Comparison of ENCODE assay signal across 8 cellular contexts in the genomic region with DNA sequence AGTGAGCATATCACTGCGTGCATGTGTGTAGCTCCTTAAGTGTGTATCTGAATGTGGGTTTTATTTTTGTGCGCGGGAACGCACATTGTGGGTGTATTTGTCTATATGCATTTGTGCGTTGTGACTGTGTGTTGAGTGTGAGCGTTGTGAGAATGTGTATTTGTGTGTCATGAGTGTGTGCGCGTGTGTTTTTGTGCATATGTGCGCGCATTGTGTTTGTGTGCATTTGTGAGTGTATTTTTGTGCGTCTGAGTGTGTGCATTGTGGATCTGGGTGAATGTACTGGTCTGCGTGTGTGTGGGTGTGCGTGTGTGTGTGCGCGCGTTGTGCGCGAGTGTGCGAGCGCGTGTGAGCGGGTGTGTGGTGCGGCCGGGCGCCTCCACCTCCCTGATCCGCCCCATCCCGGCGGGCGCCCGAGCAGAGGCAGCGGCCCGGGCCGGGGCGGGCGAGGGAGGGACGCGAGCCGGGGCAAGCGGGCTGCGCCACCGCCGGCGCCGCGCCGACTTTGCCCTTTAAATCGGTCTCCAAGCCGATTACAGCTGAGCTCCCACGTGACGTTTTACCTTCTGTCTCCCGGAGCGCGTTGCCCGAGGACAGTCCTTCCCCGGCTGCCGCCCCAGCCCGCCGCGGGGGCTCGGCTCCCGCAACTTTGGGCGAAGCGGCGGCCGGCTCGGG. TPM values are rescaled to one million over a fixed set of nuclear protein-coding genes. Genes with fewer than 3 reads are reported as not detected.
DNase-seq lines count a peak whose midpoint lies in the region; ATAC-seq and TF ChIP-seq lines count a peak whose summit lies in the region.

A gene with protein sequence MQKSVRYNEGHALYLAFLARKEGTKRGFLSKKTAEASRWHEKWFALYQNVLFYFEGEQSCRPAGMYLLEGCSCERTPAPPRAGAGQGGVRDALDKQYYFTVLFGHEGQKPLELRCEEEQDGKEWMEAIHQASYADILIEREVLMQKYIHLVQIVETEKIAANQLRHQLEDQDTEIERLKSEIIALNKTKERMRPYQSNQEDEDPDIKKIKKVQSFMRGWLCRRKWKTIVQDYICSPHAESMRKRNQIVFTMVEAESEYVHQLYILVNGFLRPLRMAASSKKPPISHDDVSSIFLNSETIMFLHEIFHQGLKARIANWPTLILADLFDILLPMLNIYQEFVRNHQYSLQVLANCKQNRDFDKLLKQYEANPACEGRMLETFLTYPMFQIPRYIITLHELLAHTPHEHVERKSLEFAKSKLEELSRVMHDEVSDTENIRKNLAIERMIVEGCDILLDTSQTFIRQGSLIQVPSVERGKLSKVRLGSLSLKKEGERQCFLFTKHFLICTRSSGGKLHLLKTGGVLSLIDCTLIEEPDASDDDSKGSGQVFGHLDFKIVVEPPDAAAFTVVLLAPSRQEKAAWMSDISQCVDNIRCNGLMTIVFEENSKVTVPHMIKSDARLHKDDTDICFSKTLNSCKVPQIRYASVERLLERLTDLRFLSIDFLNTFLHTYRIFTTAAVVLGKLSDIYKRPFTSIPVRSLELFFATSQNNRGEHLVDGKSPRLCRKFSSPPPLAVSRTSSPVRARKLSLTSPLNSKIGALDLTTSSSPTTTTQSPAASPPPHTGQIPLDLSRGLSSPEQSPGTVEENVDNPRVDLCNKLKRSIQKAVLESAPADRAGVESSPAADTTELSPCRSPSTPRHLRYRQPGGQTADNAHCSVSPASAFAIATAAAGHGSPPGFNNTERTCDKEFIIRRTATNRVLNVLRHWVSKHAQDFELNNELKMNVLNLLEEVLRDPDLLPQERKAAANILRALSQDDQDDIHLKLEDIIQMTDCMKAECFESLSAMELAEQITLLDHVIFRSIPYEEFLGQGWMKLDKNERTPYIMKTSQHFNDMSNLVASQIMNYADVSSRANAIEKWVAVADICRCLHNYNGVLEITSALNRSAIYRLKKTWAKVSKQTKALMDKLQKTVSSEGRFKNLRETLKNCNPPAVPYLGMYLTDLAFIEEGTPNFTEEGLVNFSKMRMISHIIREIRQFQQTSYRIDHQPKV (N-terminal part only) (plus strand): TSS at position 596 of the 675 bp plus-strand sequence. CDS start 376 bp downstream, outside the sequence.

- no peaks in the 10 kb centered on the region for H3K79me2 ChIP-seq in parathyroid adenoma

- DNase-seq in Calu3 (peak; percentile 74), SJCRH30 (peak; percentile 63), head of caudate nucleus (peak in 41 of 42 donors; percentile 8 to 78 (median 51)), upper lobe of left lung (peak in 1 of 2 donors; percentile 87), SIG-M5 (lab: John Stamatoyannopoulos, UW) (no peak)
- peak; percentile 53 to 68 for DNase-seq in activated naive CD4-positive, alpha-beta T cell treated with anti-CD3 and anti-CD28 coated beads, Interleukin-2, amount 50 U/mL, for 72 hours (ENCODE audit: low spot score in 2 of 2)

- H3K27ac ChIP-seq in SJCRH30: peak within 1 kb of the TSS; percentile 26; the same call in 1 of the 2 replicates
- H3K27ac ChIP-seq in parathyroid adenoma: peak within 1 kb of the TSS; percentile 50
- peak within 1 kb of the TSS; percentile 17 to 86 (median 70) for H3K27ac ChIP-seq in upper lobe of left lung

- H3K27ac Mint-ChIP-seq in Calu3 (ENCODE audit: unreplicated experiment): peak within 1 kb of the TSS; percentile 65
- H3K27ac Mint-ChIP-seq in activated naive CD4-positive, alpha-beta T cell treated with anti-CD3 and anti-CD28 coated beads, Interleukin-2, amount 50 U/mL, for 72 hours: peak within 1 kb of the TSS; percentile 70 to 78

- TF ChIP-seq CTCF in Calu3 (IDR thresholded peaks at IDR 0.05; ENCODE audit: unreplicated experiment) (no peak), parathyroid adenoma (IDR thresholded peaks at IDR 0.05) (no peak), upper lobe of left lung (IDR thresholded peaks at IDR 0.05) (no peak)

- intact Hi-C loops in Calu3 (cut with micrococcal nuclease; ENCODE audit: unreplicated experiment): loop anchor here (5.0 to 10.0 kb wide), 4 partner anchors 108 to 248 kb away; no protein-coding TSS in a partner anchor
- intact Hi-C loops in head of caudate nucleus (cut with DNase I): loop anchor here (5.0 to 10.0 kb wide), 2 partner anchors 115 to 202 kb away; no protein-coding TSS in a partner anchor

- WGBS in upper lobe of left lung, 2 donors: 35 to 38% methylated on average over 21 to 24 of the region's 66 CpGs

- peak within 1 kb of the TSS; percentile 52 for H3K4me2 ChIP-seq in parathyroid adenoma (ENCODE audit: low read length)

- H3K27me3 ChIP-seq in SJCRH30 (no peaks in the 10 kb centered on the region), parathyroid adenoma (ENCODE audit: control insufficient read depth, insufficient read depth, low read length) (no peaks in the 10 kb centered on the region), upper lobe of left lung (peaks cover 0 to 12% (median 3%) of the 10 kb centered on the region in 4 donors)

- H3K36me3 Mint-ChIP-seq in Calu3 (ENCODE audit: insufficient read depth, unreplicated experiment): peaks cover 27% of the 10 kb centered on the region
- H3K36me3 Mint-ChIP-seq in activated naive CD4-positive, alpha-beta T cell treated with anti-CD3 and anti-CD28 coated beads, Interleukin-2, amount 50 U/mL, for 72 hours: peaks cover 13 to 19% of the 10 kb centered on the region in 2 donors

- CTCF ChIA-PET in Calu3 (lab: Charles Lee): interaction anchor here (0.6 to 0.9 kb wide), 2 partner anchors 19 to 720 kb away, joined by 4 to 7 read pairs; no protein-coding TSS in a partner anchor

- peak within 1 kb of the TSS; percentile 14 for H2AFZ ChIP-seq in parathyroid adenoma

- peak within 1 kb of the TSS; percentile 70 for H3K4me3 Mint-ChIP-seq in Calu3 (ENCODE audit: low read depth, unreplicated experiment)

- H3K36me3 ChIP-seq in SJCRH30: no peaks in the 10 kb centered on the region
- H3K36me3 ChIP-seq in parathyroid adenoma (ENCODE audit: control insufficient read depth, insufficient read depth, low read length): no peaks in the 10 kb centered on the region
- H3K36me3 ChIP-seq in upper lobe of left lung: no peaks in the 10 kb centered on the region

- H3K27me3 Mint-ChIP-seq in Calu3 (ENCODE audit: unreplicated experiment): no peaks in the 10 kb centered on the region

- TF ChIP-seq POLR2A in upper lobe of left lung (IDR thresholded peaks at IDR 0.05): no peak

- H3K4me1 ChIP-seq in SJCRH30 (peaks cover 38% of the 10 kb centered on the region), parathyroid adenoma (no peaks in the 10 kb centered on the region), upper lobe of left lung (peaks cover 0 to 33% (median 9%) of the 10 kb centered on the region in 4 donors)

- no TSS peak for BruUV-seq in Calu3 (replicated peaks; lab: Mats Ljungman, UMichigan)

- H3K4me3 ChIP-seq in SJCRH30 (peak within 1 kb of the TSS; percentile 66), parathyroid adenoma (ENCODE audit: low read depth, low read length) (peak within 1 kb of the TSS; percentile 45), upper lobe of left lung (peak within 1 kb of the TSS; percentile 31 to 60 (median 51))

- no peaks in the 10 kb centered on the region for H3K9me3 Mint-ChIP-seq in Calu3 (ENCODE audit: low read depth, unreplicated experiment)
- no peaks in the 10 kb centered on the region for H3K9me3 Mint-ChIP-seq in activated naive CD4-positive, alpha-beta T cell treated with anti-CD3 and anti-CD28 coated beads, Interleukin-2, amount 50 U/mL, for 72 hours

- peak; percentile 44 to 64 for ATAC-seq in activated naive CD4-positive, alpha-beta T cell treated with anti-CD3 and anti-CD28 coated beads, Interleukin-2, amount 50 U/mL, for 72 hours
- peak in 1 of 2 donors; percentile 21 for ATAC-seq in upper lobe of left lung (ENCODE audit: low FRiP score in 2 of 2)
- ATAC-seq in HG02678 (IDR thresholded peaks at IDR 0.05; ENCODE audit: unreplicated experiment): no peak

- peaks cover 43% of the 10 kb centered on the region for H3K4me1 Mint-ChIP-seq in Calu3 (ENCODE audit: low read depth, unreplicated experiment)

- no peak for TF ChIP-seq EP300 in upper lobe of left lung (IDR thresholded peaks at IDR 0.05)

- H3K9me3 ChIP-seq in SJCRH30 (replicated peaks): no peaks in the 10 kb centered on the region
- no peaks in the 10 kb centered on the region for H3K9me3 ChIP-seq in parathyroid adenoma (ENCODE audit: control insufficient read depth, low read length)
- H3K9me3 ChIP-seq in upper lobe of left lung: no peaks in the 10 kb centered on the region

- H3K9ac ChIP-seq in parathyroid adenoma: no peak within 1 kb of the TSS

RNA-seq across cellular contexts. Expression of the gene that starts here (rescaled TPM):
- total RNA-seq in Calu3 (2022) (26.3 and 27.7 TPM in 2 replicates), upper lobe of left lung (10 to 100 TPM in 1 of 6 donors, 1 to 10 TPM in 5; 1.5 to 10.5 (median 4.9) TPM)
- total RNA-seq in SJCRH30 (2014; rRNA removed; shearing (Covaris generic)): 6.7 and 6.9 TPM in 2 replicates
- 10 to 100 TPM; 13.4 to 14.5 TPM for total RNA-seq in activated naive CD4-positive, alpha-beta T cell treated with anti-CD3 and anti-CD28 coated beads, Interleukin-2, amount 50 U/mL, for 72 hours
